ENCODE assay signal across 9 cellular contexts in the genomic region with DNA sequence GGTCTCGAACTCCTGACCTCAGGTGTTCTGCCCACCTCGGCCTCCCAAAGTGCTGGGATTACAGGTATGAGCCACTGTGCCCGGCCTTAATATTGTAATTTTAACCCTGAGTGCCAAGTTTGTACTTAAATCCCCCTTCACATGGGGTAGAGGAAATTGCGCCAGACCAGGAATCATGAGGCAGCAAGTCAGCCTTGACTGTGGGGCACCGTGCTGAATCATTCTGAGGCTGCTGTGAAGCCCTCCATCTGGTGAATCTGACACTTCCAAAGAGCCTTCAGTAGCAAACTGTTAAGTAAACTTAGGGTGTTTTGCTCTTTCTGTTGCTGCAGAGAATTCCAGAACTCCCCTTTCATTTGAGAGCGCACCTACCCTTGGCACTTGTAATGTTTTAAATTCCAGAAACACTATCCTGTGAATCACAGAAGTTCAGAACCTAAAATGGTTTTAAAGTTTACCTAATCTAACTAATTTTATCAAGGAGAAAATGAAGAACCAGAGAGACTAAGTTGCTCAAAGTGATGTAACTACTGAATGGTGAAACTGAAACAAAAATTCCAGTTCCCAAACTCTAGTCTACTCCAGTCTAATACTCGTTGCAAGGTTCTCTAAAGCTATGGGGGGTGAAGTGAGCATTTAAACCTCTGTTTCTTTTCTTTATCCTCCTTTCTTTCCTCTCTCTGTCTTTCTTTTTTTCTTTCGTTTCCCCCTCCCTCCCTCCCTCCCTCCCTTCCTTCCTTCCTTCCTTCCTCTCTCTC. TPM values are rescaled to one million over a fixed set of nuclear protein-coding genes. Genes with fewer than 3 reads are reported as not detected.
A peak's percentile ranks its signal among the peaks of the same experiment; 100 is the strongest.
DNase-seq lines count a peak whose midpoint lies in the region; ATAC-seq and TF ChIP-seq lines count a peak whose summit lies in the region.
"Had no signal": no experiment of that assay in that cellular context is flagged by ENCODE, and none has a peak within 500 bp of the region (broad histone marks: within the 10 kb centered on the region; RNA-seq: fewer than 3 reads in every experiment).

No MANE protein-coding gene starts in this region.

- no peak overlapping the region for H2AFZ ChIP-seq in SK-N-SH (ENCODE audit: low read depth)

- peaks cover 5% of the 10 kb centered on the region for H3F3A ChIP-seq in SK-N-SH (replicated peaks; ENCODE audit: insufficient read depth)

- no peak overlapping the region for H3K4me3 ChIP-seq in SK-N-SH (ENCODE audit: low read depth in 2 of 2, low read length in 1 of 2)
- H3K4me3 ChIP-seq in skeletal muscle tissue (ENCODE audit: low read length in 3 of 3): no peak overlapping the region
- H3K4me3 ChIP-seq in effector memory CD4-positive, alpha-beta T cell (ENCODE audit: insufficient read depth, low read depth, low read length, poor library complexity, severe bottlenecking): no peak overlapping the region

- DNase-seq in H4 (ENCODE audit: low spot score) (peak; percentile 95), SK-N-SH (no peak), Right ventricle myocardium superior (peak; percentile 54)
- DNase-seq in effector memory CD4-positive, alpha-beta T cell: no peak
- no peak for DNase-seq in stimulated activated CD4-positive, alpha-beta T cell treated with anti-CD3 and anti-CD28 coated beads, Interleukin-4, amount 100 ng/mL, for 24 hours
- DNase-seq: effector CD4-positive, alpha-beta T cell had no signal

- intact Hi-C loops in Right ventricle myocardium superior (cut with DNase I): no loop called here

- CTCF ChIA-PET in SK-N-SH (lab: Yijun Ruan, JAX): interaction anchor here (1.2 to 1.4 kb wide), 2 partner anchors 9 to 220 kb away, joined by 4 to 5 read pairs; no protein-coding TSS in a partner anchor

- WGBS in SK-N-SH (ENCODE audit: low lambda C conversion rate): 59% methylated on average over 8 of the region's 8 CpGs

- ATAC-seq in Right ventricle myocardium superior (ENCODE audit: poor library complexity): peak; percentile 62
- ATAC-seq in HG03432 (IDR thresholded peaks at IDR 0.05; ENCODE audit: unreplicated experiment): no peak
- ATAC-seq in HG02678 (IDR thresholded peaks at IDR 0.05; ENCODE audit: unreplicated experiment): no peak

- H3K79me2 ChIP-seq in SK-N-SH (ENCODE audit: insufficient read depth): peaks cover 16% of the 10 kb centered on the region

- no peaks in the 10 kb centered on the region for H3K9me2 ChIP-seq in SK-N-SH

- H3K27me3 ChIP-seq in SK-N-SH (ENCODE audit: insufficient read depth) (no peaks in the 10 kb centered on the region), skeletal muscle tissue (ENCODE audit: control insufficient read depth in 3 of 3, insufficient read depth in 3 of 3, low read length in 3 of 3) (no peaks in the 10 kb centered on the region)
- no peaks in the 10 kb centered on the region for H3K27me3 ChIP-seq in effector memory CD4-positive, alpha-beta T cell (replicated peaks; ENCODE audit: control insufficient read depth, insufficient read depth, low read length, poor library complexity, severe bottlenecking)

- TF ChIP-seq CTCF in SK-N-SH (IDR thresholded peaks at IDR 0.05): no peak

- no peak for TF ChIP-seq EP300 in SK-N-SH (IDR thresholded peaks at IDR 0.05; ENCODE audit: borderline replicate concordance in 1 of 2, low read depth in 1 of 2, low read length in 1 of 2)

- H3K27ac ChIP-seq in SK-N-SH (ENCODE audit: low read depth in 2 of 2, low read length in 1 of 2) (peak overlapping the region in 1 of 2 experiments; percentile 76; a peak in 2 of 4 replicates), skeletal muscle tissue (ENCODE audit: low read depth, low read length) (peak overlapping the region; percentile 19)
- H3K27ac ChIP-seq in effector memory CD4-positive, alpha-beta T cell (ENCODE audit: insufficient read depth, low read length, poor library complexity, severe bottlenecking): no peak overlapping the region

- H3K4me1 ChIP-seq in SK-N-SH (ENCODE audit: control insufficient read depth in 1 of 2, insufficient read depth in 2 of 2, low read depth in 1 of 2, low read length in 1 of 2) (peaks cover 6% of the 10 kb centered on the region in 2 experiments; a peak in 2 of 4 replicates), skeletal muscle tissue (ENCODE audit: control insufficient read depth in 3 of 3, insufficient read depth in 3 of 3, low read length in 3 of 3) (peaks cover 0 to 5% (median 4%) of the 10 kb centered on the region in 3 donors)
- no peaks in the 10 kb centered on the region for H3K4me1 ChIP-seq in effector memory CD4-positive, alpha-beta T cell (ENCODE audit: control insufficient read depth, insufficient read depth, low read length, poor library complexity, severe bottlenecking)

- H3K36me3 ChIP-seq in SK-N-SH (replicated peaks in 1 of 2; ENCODE audit: control insufficient read depth in 1 of 2, insufficient read depth in 2 of 2, low read length in 1 of 2): peaks cover 9 to 14% of the 10 kb centered on the region in 2 experiments
- peaks cover 7 to 12% (median 11%) of the 10 kb centered on the region in 3 donors for H3K36me3 ChIP-seq in skeletal muscle tissue (ENCODE audit: control insufficient read depth in 3 of 3, insufficient read depth in 3 of 3, low read length in 3 of 3)
- no peaks in the 10 kb centered on the region for H3K36me3 ChIP-seq in effector memory CD4-positive, alpha-beta T cell (ENCODE audit: control insufficient read depth, insufficient read depth, low read length)

- H3K9me3 ChIP-seq in SK-N-SH: no peaks in the 10 kb centered on the region
- H3K9me3 ChIP-seq in skeletal muscle tissue (ENCODE audit: control insufficient read depth in 3 of 3, low read length in 3 of 3): no peaks in the 10 kb centered on the region
- H3K9me3 ChIP-seq in effector memory CD4-positive, alpha-beta T cell (ENCODE audit: control insufficient read depth, low read length): no peaks in the 10 kb centered on the region

- H3K9ac ChIP-seq in SK-N-SH: peak overlapping the region; percentile 48; the same call in 1 of the 2 replicates
- H3K9ac ChIP-seq in skeletal muscle tissue (ENCODE audit: low read depth in 1 of 3, low read length in 3 of 3): no peak overlapping the region

- H3K4me2 ChIP-seq in SK-N-SH: peak overlapping the region; percentile 69

- POLR2A ChIA-PET in SK-N-SH (lab: Yijun Ruan, JAX): no interaction called here

- no peaks in the 10 kb centered on the region for H4K20me1 ChIP-seq in SK-N-SH (ENCODE audit: insufficient read depth)

- TF ChIP-seq RAD21 in SK-N-SH (IDR thresholded peaks at IDR 0.05; ENCODE audit: low read length): no peak

TF ChIP-seq in SK-N-SH, 30 proteins besides CTCF, POLR2A, EP300 and RAD21 (continues in another document):
- TF ChIP-seq USF1 (IDR thresholded peaks at IDR 0.05; ENCODE audit: borderline replicate concordance, low read depth): no peak
- TF ChIP-seq, protein P1, sequence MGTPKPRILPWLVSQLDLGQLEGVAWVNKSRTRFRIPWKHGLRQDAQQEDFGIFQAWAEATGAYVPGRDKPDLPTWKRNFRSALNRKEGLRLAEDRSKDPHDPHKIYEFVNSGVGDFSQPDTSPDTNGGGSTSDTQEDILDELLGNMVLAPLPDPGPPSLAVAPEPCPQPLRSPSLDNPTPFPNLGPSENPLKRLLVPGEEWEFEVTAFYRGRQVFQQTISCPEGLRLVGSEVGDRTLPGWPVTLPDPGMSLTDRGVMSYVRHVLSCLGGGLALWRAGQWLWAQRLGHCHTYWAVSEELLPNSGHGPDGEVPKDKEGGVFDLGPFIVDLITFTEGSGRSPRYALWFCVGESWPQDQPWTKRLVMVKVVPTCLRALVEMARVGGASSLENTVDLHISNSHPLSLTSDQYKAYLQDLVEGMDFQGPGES (IDR thresholded peaks at IDR 0.05; ENCODE audit: low read depth, low read length): no peak

RNA-seq across cellular contexts. Expression of gene HEBP1, which starts 7.5 kb away (rescaled TPM):
- 6.9 and 8.8 TPM in 2 replicates for total RNA-seq in H4 (2014; rRNA removed; shearing (Covaris generic))
- 16.3 and 17.9 TPM in 2 replicates for polyA plus RNA-seq in SK-N-SH (2012; rRNA removed)
- polyA plus RNA-seq in SK-N-SH (2012; cell fraction: cytosol; rRNA removed): 24.2 and 25.8 TPM in 2 replicates
- 12.7 and 18.1 TPM in 2 replicates for polyA plus RNA-seq in SK-N-SH (2012; cell fraction: nucleus; rRNA removed)
- total RNA-seq in Right ventricle myocardium superior (65.3 TPM), skeletal muscle tissue (16.2 TPM)

RNA-seq across cellular contexts. Expression of gene GPRC5D, which starts 40.6 kb away (rescaled TPM):
- total RNA-seq in H4 (2014; rRNA removed; shearing (Covaris generic)): not detected in 2 replicates
- polyA plus RNA-seq in SK-N-SH (2012; rRNA removed): not detected in 2 replicates
- not detected in 2 replicates for polyA plus RNA-seq in SK-N-SH (2012; cell fraction: cytosol; rRNA removed)
- 0.14 TPM in 1 of 2 replicates, not detected in the other for polyA plus RNA-seq in SK-N-SH (2012; cell fraction: nucleus; rRNA removed)
- total RNA-seq in Right ventricle myocardium superior: not detected
- total RNA-seq in skeletal muscle tissue: not detected

RNA-seq across cellular contexts. Expression of gene FAM234B, which starts 51.6 kb away (rescaled TPM):
- 3.9 and 5.1 TPM in 2 replicates for total RNA-seq in H4 (2014; rRNA removed; shearing (Covaris generic))
- polyA plus RNA-seq in SK-N-SH (2012; rRNA removed): 3.7 and 4.9 TPM in 2 replicates
- 3.1 and 3.8 TPM in 2 replicates for polyA plus RNA-seq in SK-N-SH (2012; cell fraction: cytosol; rRNA removed)
- polyA plus RNA-seq in SK-N-SH (2012; cell fraction: nucleus; rRNA removed): 2.2 and 3.4 TPM in 2 replicates
- 1.8 TPM for total RNA-seq in Right ventricle myocardium superior
- 3.7 TPM for total RNA-seq in skeletal muscle tissue

Comparison
In these comparisons a context has a peak if more than half of its experiments do, and no peak if none do; other contexts are left out.
1. DNase-seq: peak in H4 (single experiment) and Right ventricle myocardium superior (single experiment); none in SK-N-SH (single experiment), effector memory CD4-positive, alpha-beta T cell (0 of 3) and stimulated activated CD4-positive, alpha-beta T cell treated with anti-CD3 and anti-CD28 coated beads, Interleukin-4, amount 100 ng/mL, for 24 hours (single experiment).